6 cellular contexts compared by ENCODE assay signal in genomic region chr11:24880962-24881361, GRCh38.
"Had no signal": no experiment of that assay in that cellular context is flagged by ENCODE, and none has a peak within 500 bp of the region (broad histone marks: within the 10 kb centered on the region; RNA-seq: fewer than 3 reads in every experiment).

No MANE protein-coding gene starts in this region.

- DNase-seq: IMR-90 had no signal

- H3K27ac ChIP-seq: HL-60 had no signal

- FAIRE-seq: HepG2, HTR-8/SVneo, K562 had no signal

- H3K36me3 Mint-ChIP-seq: IgD-negative memory B cell had no signal

- H3K27me3 Mint-ChIP-seq: IgD-negative memory B cell had no signal

- H3K4me1 Mint-ChIP-seq: IgD-negative memory B cell had no signal

- H3K27ac Mint-ChIP-seq: IgD-negative memory B cell had no signal

- H3K4me3 ChIP-seq: K562 had no signal

- H3K4me3 Mint-ChIP-seq: IgD-negative memory B cell had no signal

- ATAC-seq: HepG2, K562 had no signal
